Comparison of ENCODE assay signal across 1 cellular context in the genomic region with DNA sequence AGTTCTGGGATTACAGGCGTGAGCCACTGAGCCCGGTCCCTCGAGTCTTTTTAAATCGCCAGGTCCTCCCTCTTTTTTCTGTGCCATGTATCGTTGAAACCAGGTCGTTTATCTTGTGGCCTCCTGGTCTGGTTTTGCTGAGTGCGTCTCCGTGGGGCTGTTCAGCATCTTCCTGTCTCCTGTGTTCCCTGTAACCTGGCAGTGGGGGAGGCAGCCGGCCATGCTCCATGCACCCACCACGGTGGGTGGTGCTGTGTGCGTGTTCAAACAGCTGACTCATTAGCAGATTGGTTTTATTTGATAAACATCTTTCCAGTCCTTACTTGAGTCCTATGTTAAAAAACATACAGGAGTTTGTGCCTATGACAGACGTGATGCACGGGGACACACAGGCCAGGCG.
TF ChIP-seq lines count a peak whose summit lies in the region.

No MANE protein-coding gene starts in this region.

TF ChIP-seq in WTC11, 78 proteins besides CTCF, POLR2A, EP300 and RAD21 (continued from another document):
- TF ChIP-seq, protein P1, sequence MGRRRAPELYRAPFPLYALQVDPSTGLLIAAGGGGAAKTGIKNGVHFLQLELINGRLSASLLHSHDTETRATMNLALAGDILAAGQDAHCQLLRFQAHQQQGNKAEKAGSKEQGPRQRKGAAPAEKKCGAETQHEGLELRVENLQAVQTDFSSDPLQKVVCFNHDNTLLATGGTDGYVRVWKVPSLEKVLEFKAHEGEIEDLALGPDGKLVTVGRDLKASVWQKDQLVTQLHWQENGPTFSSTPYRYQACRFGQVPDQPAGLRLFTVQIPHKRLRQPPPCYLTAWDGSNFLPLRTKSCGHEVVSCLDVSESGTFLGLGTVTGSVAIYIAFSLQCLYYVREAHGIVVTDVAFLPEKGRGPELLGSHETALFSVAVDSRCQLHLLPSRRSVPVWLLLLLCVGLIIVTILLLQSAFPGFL (CRISPR knock-in tag; IDR thresholded peaks at IDR 0.05; ENCODE audit: borderline replicate concordance), result no peak
- TF ChIP-seq SMAD4 (CRISPR knock-in tag; IDR thresholded peaks at IDR 0.05), result no peak
